ENCODE assay signal across 15 cellular contexts in the genomic region with DNA sequence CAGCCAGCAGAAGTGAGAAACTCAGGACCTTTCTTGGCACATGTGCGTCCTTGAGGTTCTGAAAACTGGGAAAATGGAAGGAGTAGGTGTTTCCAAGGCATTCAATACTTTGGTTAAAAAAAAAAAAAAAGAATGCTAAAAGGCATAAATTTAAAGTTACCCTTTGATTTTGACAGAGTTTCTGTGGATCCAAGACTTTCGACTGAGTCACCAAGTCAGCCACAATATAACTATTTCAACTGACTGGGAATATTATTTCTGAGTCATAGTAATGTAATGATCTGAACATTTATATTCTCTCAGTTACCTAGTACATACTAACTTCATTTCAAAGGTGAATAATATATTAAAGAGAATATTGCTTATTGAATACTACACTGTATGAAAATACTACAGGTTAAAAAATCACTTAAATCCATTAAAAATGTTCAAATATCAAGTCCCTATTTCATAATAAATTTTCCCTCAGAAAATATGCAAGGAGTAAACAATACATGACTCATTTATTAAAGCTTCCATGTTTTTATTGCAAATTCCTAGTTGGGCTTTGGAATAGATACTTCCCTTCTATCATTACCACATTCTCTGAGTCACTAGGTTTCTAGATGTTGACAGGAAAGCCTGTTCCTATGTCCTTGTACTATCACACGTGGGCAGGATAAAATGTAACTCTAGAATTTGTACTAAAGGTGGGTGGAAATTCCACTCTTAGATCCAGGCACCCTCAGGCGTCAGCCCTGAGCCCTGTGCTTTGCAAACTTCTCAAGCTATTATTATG. TPM values are rescaled to one million over a fixed set of nuclear protein-coding genes. Genes with fewer than 3 reads are reported as not detected.
A peak's percentile ranks its signal among the peaks of the same experiment; 100 is the strongest.
DNase-seq lines count a peak whose midpoint lies in the region; ATAC-seq and TF ChIP-seq lines count a peak whose summit lies in the region.
"Had no signal": no experiment of that assay in that cellular context is flagged by ENCODE, and none has a peak within 500 bp of the region (broad histone marks: within the 10 kb centered on the region; RNA-seq: fewer than 3 reads in every experiment).

No MANE protein-coding gene starts in this region.

- no peak overlapping the region for H3K27ac Mint-ChIP-seq in activated CD4-positive, alpha-beta T cell treated with anti-CD3 and anti-CD28 coated beads, Interleukin-2, amount 10 ng/mL, durations not matched to agents 24 days and 14 days
- H3K27ac Mint-ChIP-seq: type B pancreatic cell had no signal

- H3K27me3 ChIP-seq in left lung = peaks cover 0 to 26% of the 10 kb centered on the region in 2 donors

- no peaks in the 10 kb centered on the region for H3K4me1 Mint-ChIP-seq in activated CD4-positive, alpha-beta T cell treated with anti-CD3 and anti-CD28 coated beads, Interleukin-2, amount 10 ng/mL, durations not matched to agents 24 days and 14 days

- TF ChIP-seq CTCF in AG09309 (IDR thresholded peaks at IDR 0.05; ENCODE audit: control insufficient read depth, insufficient read depth, low read depth, low read length, missing control alignments) (no peak), left lung (IDR thresholded peaks at IDR 0.05) (no peak)

- no peak overlapping the region for H3K4me3 Mint-ChIP-seq in activated CD4-positive, alpha-beta T cell treated with anti-CD3 and anti-CD28 coated beads, Interleukin-2, amount 10 ng/mL, durations not matched to agents 24 days and 14 days
- H3K4me3 Mint-ChIP-seq: type B pancreatic cell had no signal

- H3K27me3 Mint-ChIP-seq in activated CD4-positive, alpha-beta T cell treated with anti-CD3 and anti-CD28 coated beads, Interleukin-2, amount 10 ng/mL, durations not matched to agents 24 days and 14 days = peaks cover 13% of the 10 kb centered on the region

- H3K4me3 ChIP-seq in AG09309 (ENCODE audit: control insufficient read depth, low read depth, low read length) (no peak overlapping the region), left lung (no peak overlapping the region)

- H3K36me3 ChIP-seq in left lung = no peaks in the 10 kb centered on the region
- H3K36me3 ChIP-seq: WERI-Rb-1 had no signal

- H3K9me3 ChIP-seq in left lung = no peaks in the 10 kb centered on the region

- H3K4me1 ChIP-seq in left lung = no peaks in the 10 kb centered on the region
- H3K4me1 ChIP-seq: parathyroid adenoma had no signal

- DNase-seq in AG09309 (ENCODE audit: low read depth) (peak; percentile 69), NCI-H226 (peak; percentile 89), dermis blood vessel endothelial cell (peak; percentile 89), left lung (no peak), NCI-H2029 (lab: John Stamatoyannopoulos, UW) (no peak), left colon (no peak)
- DNase-seq in activated CD4-positive, alpha-beta T cell treated with anti-CD3 and anti-CD28 coated beads, Interleukin-2, amount 10 ng/mL, durations not matched to agents 24 days and 14 days = no peak
- no peak for DNase-seq in activated T-cell treated with anti-CD3 and anti-CD28 coated beads, Interleukin-2, amount 50 U/mL, for 1 hour
- DNase-seq: C1 segment of cervical spinal cord, NCI-H1436 treated with DMSO at 0.1 percent for 48 hours, WERI-Rb-1 had no signal

- H3K36me3 Mint-ChIP-seq in activated CD4-positive, alpha-beta T cell treated with anti-CD3 and anti-CD28 coated beads, Interleukin-2, amount 10 ng/mL, durations not matched to agents 24 days and 14 days (ENCODE audit: low read depth) = no peaks in the 10 kb centered on the region
- H3K36me3 Mint-ChIP-seq: type B pancreatic cell had no signal

- peak; percentile 18 for ATAC-seq in left lung
- ATAC-seq in left colon = no peak

- no peak overlapping the region for H3K27ac ChIP-seq in left lung
- H3K27ac ChIP-seq: HL-60, parathyroid adenoma, WERI-Rb-1 had no signal

- intact Hi-C loops in left lung (cut with DNase I) = no loop called here
- intact Hi-C loops in activated CD4-positive, alpha-beta T cell treated with anti-CD3 and anti-CD28 coated beads, Interleukin-2, amount 10 ng/mL, durations not matched to agents 24 days and 14 days (cut with micrococcal nuclease) = no loop called here
- intact Hi-C loops in left colon (cut with DNase I, micrococcal nuclease) = no loop called here

- H3K9me3 Mint-ChIP-seq in activated CD4-positive, alpha-beta T cell treated with anti-CD3 and anti-CD28 coated beads, Interleukin-2, amount 10 ng/mL, durations not matched to agents 24 days and 14 days = no peaks in the 10 kb centered on the region
- H3K9me3 Mint-ChIP-seq: type B pancreatic cell had no signal

RNA-seq across cellular contexts. Expression of gene ITGBL1, which starts 2.3 kb away (rescaled TPM):
- total RNA-seq in dermis blood vessel endothelial cell (7.9 and 16.3 TPM in 2 replicates), left lung (10 to 100 TPM in 1 of 2 donors, 1 to 10 TPM in 1; 7.0 to 50.0 TPM), left colon (under 1 TPM; 0.18 to 0.84 TPM)
- not detected in 2 replicates for total RNA-seq in activated CD4-positive, alpha-beta T cell treated with anti-CD3 and anti-CD28 coated beads, Interleukin-2, amount 10 ng/mL, durations not matched to agents 24 days and 14 days
- total RNA-seq: OCI-LY7 had no signal

RNA-seq across cellular contexts. Expression of gene NALCN, which starts 33.9 kb away (rescaled TPM):
- total RNA-seq in dermis blood vessel endothelial cell (12.9 TPM in 2 replicates), left lung (1 to 10 TPM in 1 of 2 donors, under 1 TPM in 1; 0.81 to 1.9 TPM), left colon (under 1 TPM; 0.03 to 0.17 TPM)
- total RNA-seq in activated CD4-positive, alpha-beta T cell treated with anti-CD3 and anti-CD28 coated beads, Interleukin-2, amount 10 ng/mL, durations not matched to agents 24 days and 14 days = not detected in 2 replicates
- total RNA-seq: OCI-LY7 had no signal

Comparison
In these comparisons a context has a peak if more than half of its experiments do, and no peak if none do; other contexts are left out.
1. DNase-seq: peak in AG09309 (single experiment), NCI-H226 (single experiment) and dermis blood vessel endothelial cell (single experiment); none in left lung (0 of 2), NCI-H2029 (single experiment), activated CD4-positive, alpha-beta T cell treated with anti-CD3 and anti-CD28 coated beads, Interleukin-2, amount 10 ng/mL, durations not matched to agents 24 days and 14 days (single experiment), left colon (0 of 2) and activated T-cell treated with anti-CD3 and anti-CD28 coated beads, Interleukin-2, amount 50 U/mL, for 1 hour (single experiment).